In the genomic region with DNA sequence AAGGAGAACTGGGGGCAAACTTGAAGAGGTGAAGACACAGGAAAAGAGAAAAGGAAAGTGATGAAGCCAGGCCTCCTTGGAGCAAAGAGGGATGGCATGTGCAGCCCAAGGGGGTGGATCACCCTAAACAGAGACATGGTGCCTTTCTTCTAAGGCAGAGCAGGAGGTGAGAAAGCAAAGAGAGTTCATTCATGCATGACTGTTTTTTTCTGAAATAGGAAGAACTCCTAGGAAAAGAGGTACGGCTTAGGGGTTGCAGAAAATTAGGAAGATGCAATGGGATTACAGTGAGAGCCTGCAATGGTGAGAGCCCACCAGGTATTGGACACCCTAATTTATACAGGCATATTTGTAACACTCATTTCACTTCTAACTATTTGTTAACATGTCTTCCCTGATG, we compare ENCODE assay signal across 15 cellular contexts. TPM values are rescaled to one million over a fixed set of nuclear protein-coding genes. Genes with fewer than 3 reads are reported as not detected.
A peak's percentile ranks its signal among the peaks of the same experiment; 100 is the strongest.
DNase-seq lines count a peak whose midpoint lies in the region; ATAC-seq, FAIRE-seq and TF ChIP-seq lines count a peak whose summit lies in the region.
"Had no signal": no experiment of that assay in that cellular context is flagged by ENCODE, and none has a peak within 500 bp of the region (broad histone marks: within the 10 kb centered on the region; RNA-seq: fewer than 3 reads in every experiment).

No MANE protein-coding gene starts in this region.

- in situ Hi-C loops in HepG2 (cut with HindIII; ENCODE audit: extremely low pct_ligation_motif_present, low pct_unique_long_range_greater_than_20kb) = no loop called here

- peaks cover 93% of the 10 kb centered on the region for H3K79me2 ChIP-seq in HepG2 (ENCODE audit: insufficient read depth, low read length)

- H3K27ac ChIP-seq in left ventricle myocardium inferior (replicated peaks) = peak overlapping the region; percentile 85
- H3K27ac ChIP-seq in ascending aorta = peak overlapping the region; percentile 73 to 79
- peak overlapping the region; percentile 52 for H3K27ac ChIP-seq in mesodermal cell (ENCODE audit: low read depth, low read length, severe bottlenecking)
- H3K27ac ChIP-seq in uterus = peak overlapping the region; percentile 47 to 57
- no peak overlapping the region for H3K27ac ChIP-seq in HepG2 (ENCODE audit: extremely low read length, insufficient read depth, low read length)

- CTCF ChIA-PET in HepG2 (lab: Yijun Ruan, JAX; ENCODE audit: low intra/inter-chr PET ratio, low total read pairs) = no interaction called here

- BruUV-seq in HepG2 (replicated peaks; lab: Mats Ljungman, UMichigan) = no TSS peak

- H3K27me3 ChIP-seq in left ventricle myocardium inferior (ENCODE audit: low read depth) (no peaks in the 10 kb centered on the region), ascending aorta (no peaks in the 10 kb centered on the region), uterus (no peaks in the 10 kb centered on the region), HepG2 (ENCODE audit: control insufficient read depth in 1 of 2, insufficient read depth in 2 of 2, low read length in 2 of 2) (no peaks in the 10 kb centered on the region)
- H3K27me3 ChIP-seq: Peyer's patch had no signal

- no peak for DNase-seq in left ventricle myocardium inferior
- no peak for DNase-seq in cardiac septum (ENCODE audit: low spot score)
- no peak for DNase-seq in ascending aorta (ENCODE audit: low spot score in 2 of 2)
- DNase-seq in uterus = no peak
- DNase-seq in DMS 273 (lab: John Stamatoyannopoulos, UW; ENCODE audit: unreplicated experiment) = no peak
- no peak for DNase-seq in HPDE6-E6E7 (ENCODE audit: extremely low spot score)
- DNase-seq in HepG2 (ENCODE audit: low spot score) = no peak
- DNase-seq: activated CD4-positive, CD25-positive, alpha-beta regulatory T cell treated with anti-CD3 and anti-CD28 coated beads, Interleukin-2, amount 50 U/mL, for 72 hours; activated naive CD8-positive, alpha-beta T cell treated with anti-CD3 and anti-CD28 coated beads, Interleukin-2, amount 10 ng/mL, durations not matched to agents 7 days and 5 days; left colon; NCI-H146; NCI-H510A treated with DMSO at 0.1 percent for 48 hours; Peyer's patch; stimulated activated CD4-positive, alpha-beta T cell treated with anti-CD3 and anti-CD28 coated beads, Interleukin-2, amount 100 ng/mL, for 48 hours had no signal

- TF ChIP-seq EP300 in HepG2 (IDR thresholded peaks at IDR 0.05; ENCODE audit: low read depth in 2 of 2, low read length in 2 of 2) (no peak), HepG2 (CRISPR knock-in tag; IDR thresholded peaks at IDR 0.05; ENCODE audit: borderline replicate concordance) (no peak)

- H3K36me3 ChIP-seq in left ventricle myocardium inferior (no peaks in the 10 kb centered on the region), ascending aorta (no peaks in the 10 kb centered on the region), mesodermal cell (ENCODE audit: control insufficient read depth, insufficient read depth, low read length) (peaks cover 44% of the 10 kb centered on the region), uterus (no peaks in the 10 kb centered on the region), HepG2 (replicated peaks in 1 of 2; ENCODE audit: control insufficient read depth in 1 of 2, insufficient read depth in 2 of 2, low read length in 2 of 2) (peaks cover 0 to 1% of the 10 kb centered on the region in 2 experiments; a peak in 1 of 5 replicates)
- H3K36me3 ChIP-seq: Peyer's patch had no signal

- H3K4me2 ChIP-seq in HepG2 (ENCODE audit: low read depth, low read length) = no peak overlapping the region

- TF ChIP-seq RAD21 in HepG2 (CRISPR knock-in tag; IDR thresholded peaks at IDR 0.05) = no peak

- no peak for TF ChIP-seq CTCF in left ventricle myocardium inferior (IDR thresholded peaks at IDR 0.05; ENCODE audit: borderline replicate concordance)
- TF ChIP-seq CTCF in ascending aorta (IDR thresholded peaks at IDR 0.05) = no peak
- TF ChIP-seq CTCF in uterus (IDR thresholded peaks at IDR 0.05) = no peak
- no peak for TF ChIP-seq CTCF in HepG2 (CRISPR knock-in tag; IDR thresholded peaks at IDR 0.05)

- H3K4me3 ChIP-seq in left ventricle myocardium inferior = peak overlapping the region; percentile 4
- no peak overlapping the region for H3K4me3 ChIP-seq in ascending aorta
- H3K4me3 ChIP-seq in mesodermal cell (ENCODE audit: extremely low read depth, insufficient read depth, low read length, poor library complexity, severe bottlenecking) = no peak overlapping the region
- H3K4me3 ChIP-seq in uterus = no peak overlapping the region
- no peak overlapping the region for H3K4me3 ChIP-seq in HepG2 (replicated peaks in 1 of 3; ENCODE audit: insufficient read depth in 1 of 3, low read depth in 2 of 3, low read length in 3 of 3)
- H3K4me3 ChIP-seq: Peyer's patch had no signal

- no peak for FAIRE-seq in HepG2 (lab: Jason Lieb, UNC)

- intact Hi-C loops in left ventricle myocardium inferior (cut with micrococcal nuclease) (loop anchor here (10.0 kb wide), 1 partner anchor 63 kb away; no protein-coding TSS in a partner anchor), cardiac septum (cut with DNase I) (no loop called here), ascending aorta (cut with DNase I) (loop anchor here (5.0 kb wide), 1 partner anchor 65 kb away; no protein-coding TSS in a partner anchor), uterus (cut with DNase I; ENCODE audit: low total_unique reads) (no loop called here), HepG2 (cut with micrococcal nuclease; ENCODE audit: unreplicated experiment) (loop anchor here (5.0 kb wide), 1 partner anchor 40 kb away; no protein-coding TSS in a partner anchor)

- peaks cover 100% of the 10 kb centered on the region for H3K4me1 ChIP-seq in left ventricle myocardium inferior
- peaks cover 24 to 71% of the 10 kb centered on the region in 2 donors for H3K4me1 ChIP-seq in ascending aorta
- H3K4me1 ChIP-seq in mesodermal cell (ENCODE audit: control insufficient read depth, insufficient read depth, low read length, poor library complexity, severe bottlenecking) = peaks cover 82% of the 10 kb centered on the region
- peaks cover 0 to 16% of the 10 kb centered on the region in 2 donors for H3K4me1 ChIP-seq in uterus
- H3K4me1 ChIP-seq in HepG2 (ENCODE audit: insufficient read depth, low read length) = peaks cover 93% of the 10 kb centered on the region

- H4K20me1 ChIP-seq in HepG2 (ENCODE audit: insufficient read depth, low read length) = peaks cover 60% of the 10 kb centered on the region

- TF ChIP-seq POLR2A in uterus (IDR thresholded peaks at IDR 0.05) (no peak), HepG2 (IDR thresholded peaks at IDR 0.05; ENCODE audit: insufficient read depth in 1 of 2, low read depth in 2 of 2, low read length in 2 of 2) (no peak)

- no peak overlapping the region for H2AFZ ChIP-seq in HepG2 (ENCODE audit: low read length)

- POLR2A ChIA-PET in HepG2 (lab: Yijun Ruan, JAX) = no interaction called here

- no peak for ATAC-seq in HepG2
- ATAC-seq: left colon had no signal

- H3K9ac ChIP-seq in HepG2 (ENCODE audit: insufficient read depth, low read depth, low read length) = no peak overlapping the region

- H3K9me3 ChIP-seq in left ventricle myocardium inferior (replicated peaks) (no peaks in the 10 kb centered on the region), ascending aorta (no peaks in the 10 kb centered on the region), mesodermal cell (ENCODE audit: control insufficient read depth, low read length) (no peaks in the 10 kb centered on the region), uterus (no peaks in the 10 kb centered on the region), HepG2 (ENCODE audit: low read length) (no peaks in the 10 kb centered on the region)
- H3K9me3 ChIP-seq: Peyer's patch had no signal

- 100% methylated on average over 1 of the region's 1 CpG for WGBS in mesodermal cell (ENCODE audit: insufficient coverage in 2 of 2), 2 experiments
- WGBS in HepG2 (ENCODE audit: low lambda C conversion rate) = 100% methylated on average over 1 of the region's 1 CpG

TF ChIP-seq in HepG2, 621 proteins besides CTCF, POLR2A, EP300 and RAD21 (continues in another document):
- TF ChIP-seq FOXC1 (CRISPR knock-in tag; IDR thresholded peaks at IDR 0.05; ENCODE audit: borderline replicate concordance) = no peak
- no peak for TF ChIP-seq SNAPC5 (CRISPR knock-in tag; IDR thresholded peaks at IDR 0.05; ENCODE audit: borderline replicate concordance)
- no peak for TF ChIP-seq MXD4 (CRISPR knock-in tag; IDR thresholded peaks at IDR 0.05)
- TF ChIP-seq ZNF432 (CRISPR knock-in tag; IDR thresholded peaks at IDR 0.05; ENCODE audit: borderline replicate concordance) = no peak
- no peak for TF ChIP-seq ZNF782 (CRISPR knock-in tag; IDR thresholded peaks at IDR 0.05; ENCODE audit: borderline replicate concordance)
- no peak for TF ChIP-seq ZNF75D (CRISPR knock-in tag; IDR thresholded peaks at IDR 0.05; ENCODE audit: borderline replicate concordance)

RNA-seq across cellular contexts. Expression of gene ITGB1, which starts 15.9 kb away (rescaled TPM):
- total RNA-seq in left ventricle myocardium inferior = 542 TPM
- total RNA-seq in cardiac septum = 715 TPM
- 569 TPM for total RNA-seq in ascending aorta
- polyA plus RNA-seq in mesodermal cell (2013, experiment 1 of 2) = 2,053 TPM
- 2,142 TPM for polyA plus RNA-seq in mesodermal cell (2013, experiment 2 of 2)
- total RNA-seq in uterus = 1,000 to 10,000 TPM in 1 of 4 donors, 100 to 1,000 TPM in 3; 484 to 1,046 (median 601) TPM
- total RNA-seq in HepG2 (2016; rRNA removed; fragmentation: Illumina TruSeq; extraction: Trizol) = 123 and 190 TPM in 2 replicates
- total RNA-seq in HepG2 (2016; cell fraction: cytosol; rRNA removed; fragmentation: Illumina TruSeq; extraction: Trizol; ENCODE audit: low read depth) = 12.8 and 13.0 TPM in 2 replicates
- total RNA-seq in HepG2 (2016; cell fraction: insoluble cytoplasmic fraction; rRNA removed; fragmentation: Illumina TruSeq; extraction: Trizol) = 125 and 196 TPM in 2 replicates
- total RNA-seq in HepG2 (2016; cell fraction: membrane; rRNA removed; fragmentation: Illumina TruSeq; extraction: Trizol) = 42.7 and 46.7 TPM in 2 replicates
- 196 and 214 TPM in 2 replicates for total RNA-seq in HepG2 (2016; cell fraction: nucleus; rRNA removed; fragmentation: Illumina TruSeq; extraction: Trizol)
- polyA plus RNA-seq in HepG2 (2011; rRNA removed) = 182 and 204 TPM in 2 replicates
- 96.4 and 188 TPM in 2 replicates for polyA plus RNA-seq in HepG2 (2011; cell fraction: cytosol; rRNA removed)
- polyA plus RNA-seq in HepG2 (2011; cell fraction: nucleus; rRNA removed) = 38.6 and 61.3 TPM in 2 replicates
- 233 and 276 TPM in 2 replicates for polyA plus RNA-seq in HepG2 (2012)
- polyA plus RNA-seq in HepG2 (2016; cell fraction: cytosol; fragmentation: Illumina TruSeq; extraction: Trizol; ENCODE audit: low read depth) = 7.7 and 7.8 TPM in 2 replicates
- 97.9 and 104 TPM in 2 replicates for polyA plus RNA-seq in HepG2 (2016; cell fraction: insoluble cytoplasmic fraction; fragmentation: Illumina TruSeq; extraction: Trizol; ENCODE audit: low read depth)
- polyA plus RNA-seq in HepG2 (2016; cell fraction: membrane; fragmentation: Illumina TruSeq; extraction: Trizol; ENCODE audit: low read depth) = 21.6 and 25.4 TPM in 2 replicates
- 187 and 204 TPM in 2 replicates for polyA plus RNA-seq in HepG2 (2016; cell fraction: nucleus; fragmentation: Illumina TruSeq; extraction: Trizol; ENCODE audit: insufficient read depth, low read depth)
- 148 and 185 TPM in 2 replicates for polyA minus RNA-seq in HepG2 (2011; rRNA and poly(A)+ RNA removed; ENCODE audit: low replicate concordance)
- 165 and 204 TPM in 2 replicates for polyA minus RNA-seq in HepG2 (2011; cell fraction: cytosol; rRNA and poly(A)+ RNA removed)
- 170 and 220 TPM in 2 replicates for polyA minus RNA-seq in HepG2 (2011; cell fraction: nucleus; rRNA and poly(A)+ RNA removed)

Comparison
In these comparisons a context has a peak if more than half of its experiments do, and no peak if none do; other contexts are left out.
1. intact Hi-C loops: an anchor here in left ventricle myocardium inferior (10.0 kb wide), ascending aorta (5.0 kb wide) and HepG2 (5.0 kb wide); none called in cardiac septum and uterus.